In the genomic region with DNA sequence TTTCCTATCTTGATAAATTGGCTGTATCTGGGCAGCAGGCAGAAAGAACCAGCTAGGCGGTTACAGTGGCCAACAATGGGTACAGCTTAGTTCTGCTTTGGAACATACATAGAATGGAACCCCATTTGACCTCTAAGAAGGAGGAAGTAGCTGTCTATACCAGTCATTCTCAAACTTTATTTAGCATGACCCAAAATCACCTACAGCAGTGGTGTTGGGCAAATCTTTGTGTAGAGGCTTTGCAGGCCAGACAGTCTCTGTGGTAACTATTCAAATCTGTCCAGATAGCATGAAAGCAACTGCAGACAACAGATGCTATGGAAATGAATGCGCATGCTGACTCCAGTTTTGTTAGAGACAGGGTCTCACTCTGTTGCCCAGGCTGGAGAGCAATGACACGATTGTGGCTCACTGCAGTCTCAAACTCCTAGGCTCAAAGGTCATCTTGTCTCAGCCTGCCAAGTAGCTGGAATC, we compare ENCODE assay signal across 1 cellular context.
TF ChIP-seq lines count a peak whose summit lies in the region.

No MANE protein-coding gene starts in this region.

TF ChIP-seq in HepG2, 621 proteins besides CTCF, POLR2A, EP300 and RAD21:
- TF ChIP-seq ZNF121 (CRISPR knock-in tag; IDR thresholded peaks at IDR 0.05) = peak; percentile 95
- no peak for TF ChIP-seq HOXA3 (CRISPR knock-in tag; IDR thresholded peaks at IDR 0.05)
